11 cellular contexts compared by ENCODE assay signal in genomic region chr17:27633312-27634025, GRCh38. TPM values are rescaled to one million over a fixed set of nuclear protein-coding genes. Genes with fewer than 3 reads are reported as not detected.
A peak's percentile ranks its signal among the peaks of the same experiment; 100 is the strongest.
DNase-seq lines count a peak whose midpoint lies in the region; ATAC-seq, FAIRE-seq and TF ChIP-seq lines count a peak whose summit lies in the region.
"Had no signal": no experiment of that assay in that cellular context is flagged by ENCODE, and none has a peak within 500 bp of the region (broad histone marks: within the 10 kb centered on the region; RNA-seq: fewer than 3 reads in every experiment).

No MANE protein-coding gene starts in this region.

- ATAC-seq in GM19023 (IDR thresholded peaks at IDR 0.05; ENCODE audit: unreplicated experiment) = no peak

- H3K36me3 ChIP-seq in adipocyte (ENCODE audit: control insufficient read depth, insufficient read depth, low read length, severe bottlenecking) (no peaks in the 10 kb centered on the region), small intestine (ENCODE audit: control insufficient read depth in 2 of 2, insufficient read depth in 2 of 2, low read length in 2 of 2) (no peaks in the 10 kb centered on the region), smooth muscle cell (ENCODE audit: low read depth) (no peaks in the 10 kb centered on the region)

- peak overlapping the region; percentile 42 for H3K9ac ChIP-seq in adipocyte (ENCODE audit: low read length)
- no peak overlapping the region for H3K9ac ChIP-seq in smooth muscle cell (ENCODE audit: low read depth)

- 24 to 52% (median 37%) methylated on average over 14 of the region's 14 CpGs for WGBS in small intestine, 3 donors
- WGBS in smooth muscle cell (ENCODE audit: low lambda C conversion rate) = 68% methylated on average over 14 of the region's 14 CpGs

- H3K4me3 ChIP-seq in adipocyte (ENCODE audit: low read length) (peak overlapping the region; percentile 20), small intestine (ENCODE audit: low read depth in 1 of 2, low read length in 2 of 2) (no peak overlapping the region), smooth muscle cell (no peak overlapping the region)

- FAIRE-seq in small intestine (lab: Jason Lieb, UNC) = no peak

- H2AFZ ChIP-seq in smooth muscle cell (ENCODE audit: low read depth) = no peak overlapping the region

- peaks cover 34% of the 10 kb centered on the region for H3K4me1 ChIP-seq in adipocyte (ENCODE audit: control insufficient read depth, insufficient read depth, low read length)
- H3K4me1 ChIP-seq in small intestine (ENCODE audit: control insufficient read depth in 2 of 2, insufficient read depth in 1 of 2, low read depth in 1 of 2, low read length in 1 of 2) = peaks cover 7 to 9% of the 10 kb centered on the region in 2 donors
- H3K4me1 ChIP-seq in smooth muscle cell (ENCODE audit: low read depth) = no peaks in the 10 kb centered on the region

- H3K27me3 ChIP-seq in adipocyte (replicated peaks; ENCODE audit: control insufficient read depth, insufficient read depth, low read length) (no peaks in the 10 kb centered on the region), layer of hippocampus (ENCODE audit: control insufficient read depth, insufficient read depth, low read length) (no peaks in the 10 kb centered on the region), small intestine (ENCODE audit: control insufficient read depth in 2 of 2, insufficient read depth in 2 of 2, low read length in 2 of 2) (no peaks in the 10 kb centered on the region), smooth muscle cell (ENCODE audit: low read depth) (no peaks in the 10 kb centered on the region)

- no peaks in the 10 kb centered on the region for H3F3A ChIP-seq in smooth muscle cell (ENCODE audit: low read depth)

- H4K20me1 ChIP-seq in smooth muscle cell (ENCODE audit: low read depth) = peaks cover 5% of the 10 kb centered on the region

- no peak overlapping the region for H3K4me2 ChIP-seq in smooth muscle cell

- TF ChIP-seq CTCF in smooth muscle cell (IDR thresholded peaks at IDR 0.05; ENCODE audit: borderline replicate concordance, insufficient read depth, poor library complexity, severe bottlenecking) = no peak

- H3K9me3 ChIP-seq in adipocyte (ENCODE audit: control insufficient read depth, low read length) (no peaks in the 10 kb centered on the region), small intestine (ENCODE audit: control insufficient read depth, low read depth) (no peaks in the 10 kb centered on the region), smooth muscle cell (replicated peaks; ENCODE audit: low read depth) (no peaks in the 10 kb centered on the region)

- no peaks in the 10 kb centered on the region for H3K79me2 ChIP-seq in smooth muscle cell (ENCODE audit: low read depth)

- peak overlapping the region; percentile 52 for H3K27ac ChIP-seq in layer of hippocampus (ENCODE audit: low read depth, low read length)
- H3K27ac ChIP-seq in small intestine (ENCODE audit: low read depth in 1 of 2, low read length in 1 of 2) = peak overlapping the region in 1 of 2 donors; percentile 86
- H3K27ac ChIP-seq in smooth muscle cell (ENCODE audit: low read depth) = no peak overlapping the region

- peak; percentile 47 for DNase-seq in NCI-H82 (lab: John Stamatoyannopoulos, UW)
- DNase-seq in NCI-H82 treated with DMSO at 0.1 percent for 48 hours (lab: John Stamatoyannopoulos, UW; ENCODE audit: unreplicated experiment) = no peak
- no peak for DNase-seq in adipocyte (ENCODE audit: low read depth)
- DNase-seq in small intestine = peak; percentile 83
- no peak for DNase-seq in smooth muscle cell (lab: John Stamatoyannopoulos, UW; ENCODE audit: unreplicated experiment)
- DNase-seq in GOT3 (lab: John Stamatoyannopoulos, UW) = no peak
- DNase-seq: activated gamma-delta T cell, GF-D8, NCI-H526 had no signal

RNA-seq across cellular contexts. Expression of gene LGALS9, which starts 2.5 kb away (rescaled TPM):
- polyA plus RNA-seq in small intestine (100 to 1,000 TPM in 1 of 3 donors, 10 to 100 TPM in 2; 62.2 to 240 (median 74.6) TPM), smooth muscle cell (9.7 and 21.7 TPM in 2 replicates)
- 5.8 and 20.6 TPM in 2 replicates for total RNA-seq in smooth muscle cell

Comparison
In these comparisons a context has a peak if more than half of its experiments do, and no peak if none do; other contexts are left out.
1. DNase-seq: peak in NCI-H82 (single experiment) and small intestine (single experiment); none in NCI-H82 treated with DMSO at 0.1 percent for 48 hours (single experiment), adipocyte (single experiment), smooth muscle cell (single experiment) and GOT3 (single experiment).